8 cellular contexts compared by ENCODE assay signal in the genomic region with DNA sequence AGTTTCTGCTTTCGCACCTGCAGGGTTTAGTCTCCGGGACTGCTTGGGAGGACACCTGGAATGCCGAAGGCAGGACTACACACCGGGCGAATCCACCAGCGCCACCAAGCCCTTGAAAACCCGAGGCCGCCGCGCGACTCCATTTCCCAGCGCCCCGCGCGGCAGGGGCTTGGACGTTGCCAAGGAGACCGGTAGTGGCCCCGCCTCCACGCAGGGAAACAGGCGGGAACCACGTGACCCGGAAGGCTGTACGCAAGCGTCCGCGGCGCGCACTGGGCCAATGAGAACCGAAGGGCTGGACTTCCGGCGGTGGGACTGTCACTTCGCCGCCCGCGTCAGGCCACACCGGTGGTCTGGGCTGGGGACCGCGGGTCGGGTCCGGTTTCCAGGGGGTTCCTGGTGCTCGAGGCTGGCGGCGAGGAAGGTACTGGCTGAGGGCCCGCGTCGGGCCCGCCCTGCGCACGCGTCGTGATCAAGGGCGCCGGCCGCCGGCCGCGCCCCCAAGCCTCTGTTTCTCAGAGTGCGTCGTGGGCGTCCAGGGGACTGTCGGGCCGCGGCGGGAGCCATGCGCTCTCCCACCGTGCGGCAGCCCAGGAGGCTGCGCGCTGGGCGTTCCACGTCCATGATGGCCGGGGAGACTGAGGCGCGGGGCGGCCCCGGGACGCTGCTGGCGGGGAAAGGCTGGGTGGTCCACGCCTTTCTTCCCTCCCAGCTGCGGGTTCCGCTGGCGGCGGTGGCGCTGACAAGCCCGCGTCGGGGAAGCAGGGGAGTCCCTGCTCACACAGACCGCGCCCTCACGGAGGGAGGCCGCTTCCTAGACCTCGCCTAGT. TPM values are rescaled to one million over a fixed set of nuclear protein-coding genes. Genes with fewer than 3 reads are reported as not detected.
DNase-seq lines count a peak whose midpoint lies in the region; ATAC-seq and TF ChIP-seq lines count a peak whose summit lies in the region.

A gene (plus strand): TSS at position 321 of the 830 bp plus-strand sequence. CDS start 2,106 bp downstream, outside the sequence.

- H3K36me3 ChIP-seq in ovary (no peaks in the 10 kb centered on the region), tibial artery (peaks cover 5 to 29% (median 24%) of the 10 kb centered on the region in 3 donors)

- H3K27ac ChIP-seq in ovary (peak within 1 kb of the TSS in 1 of 2 donors; percentile 44), tibial artery (peak within 1 kb of the TSS; percentile 79 to 81)

- ATAC-seq in HG02623 (IDR thresholded peaks at IDR 0.05; ENCODE audit: unreplicated experiment) = peak; percentile 82

- no peaks in the 10 kb centered on the region for H3K27me3 ChIP-seq in ovary
- no peaks in the 10 kb centered on the region for H3K27me3 ChIP-seq in tibial artery

- no peaks in the 10 kb centered on the region for H3K27me3 Mint-ChIP-seq in activated naive CD8-positive, alpha-beta T cell
- peaks cover 7% of the 10 kb centered on the region for H3K27me3 Mint-ChIP-seq in glutamatergic neuron (ENCODE audit: unreplicated experiment)

- no peaks in the 10 kb centered on the region for H3K36me3 Mint-ChIP-seq in activated naive CD8-positive, alpha-beta T cell
- no peaks in the 10 kb centered on the region for H3K36me3 Mint-ChIP-seq in glutamatergic neuron (ENCODE audit: unreplicated experiment)

- H3K4me1 Mint-ChIP-seq in activated naive CD8-positive, alpha-beta T cell (ENCODE audit: low read depth) = peaks cover 21% of the 10 kb centered on the region
- H3K4me1 Mint-ChIP-seq in glutamatergic neuron (ENCODE audit: low read depth, unreplicated experiment) = peaks cover 5% of the 10 kb centered on the region

- TF ChIP-seq CTCF in GM10266 (IDR thresholded peaks at IDR 0.05; ENCODE audit: control insufficient read depth, insufficient read depth, low read depth, missing control alignments) (peak; percentile 17), glutamatergic neuron (IDR thresholded peaks at IDR 0.05; ENCODE audit: partially characterized antibody, unreplicated experiment) (no peak), ovary (IDR thresholded peaks at IDR 0.05) (no peak), tibial artery (IDR thresholded peaks at IDR 0.05) (no peak)

- intact Hi-C loops in ovary (cut with DNase I) = no loop called here
- intact Hi-C loops in tibial artery (cut with DNase I; ENCODE audit: low total_unique reads) = no loop called here

- no peaks in the 10 kb centered on the region for H3K9me3 ChIP-seq in ovary
- H3K9me3 ChIP-seq in tibial artery = no peaks in the 10 kb centered on the region

- peak within 1 kb of the TSS; percentile 90 for H3K4me3 Mint-ChIP-seq in activated naive CD8-positive, alpha-beta T cell
- H3K4me3 Mint-ChIP-seq in glutamatergic neuron (ENCODE audit: unreplicated experiment) = peak within 1 kb of the TSS; percentile 87

- H3K4me1 ChIP-seq in ovary (ENCODE audit: insufficient read depth) (peaks cover 6% of the 10 kb centered on the region), tibial artery (peaks cover 0 to 25% (median 16%) of the 10 kb centered on the region in 4 donors)

- no peaks in the 10 kb centered on the region for H3K9me3 Mint-ChIP-seq in activated naive CD8-positive, alpha-beta T cell (ENCODE audit: low read depth)
- no peaks in the 10 kb centered on the region for H3K9me3 Mint-ChIP-seq in glutamatergic neuron (ENCODE audit: unreplicated experiment)

- TF ChIP-seq POLR2A in ovary (IDR thresholded peaks at IDR 0.05) = peak; percentile 42

- DNase-seq in GM10266 (ENCODE audit: extremely low spot score) (peak; percentile 99), NCI-H1105 (lab: John Stamatoyannopoulos, UW) (peak; percentile 96), SKM-1 treated with dmso at 0.1 percent for 144 hours (lab: John Stamatoyannopoulos, UW; ENCODE audit: unreplicated experiment) (peak; percentile 63), glutamatergic neuron (peak; percentile 99), ovary (peak; percentile 97 to 98 (median 98)), tibial artery (peak; percentile 98)

- 0 to 1% (median 0%) methylated on average over 52 to 92 of the region's 92 CpGs for WGBS in ovary, 3 donors

- TF ChIP-seq EP300 in ovary (IDR thresholded peaks at IDR 0.05) = no peak

- H3K4me3 ChIP-seq in ovary (peak within 1 kb of the TSS; percentile 62), tibial artery (peak within 1 kb of the TSS; percentile 75 to 92)

- peak within 1 kb of the TSS; percentile 76 for H3K27ac Mint-ChIP-seq in activated naive CD8-positive, alpha-beta T cell
- peak within 1 kb of the TSS; percentile 57 for H3K27ac Mint-ChIP-seq in glutamatergic neuron (ENCODE audit: unreplicated experiment)

RNA-seq across cellular contexts. Expression of the gene that starts here (rescaled TPM):
- 15.8 TPM for total RNA-seq in glutamatergic neuron (ENCODE audit: unreplicated experiment)
- total RNA-seq in ovary = 10 to 100 TPM; 14.2 to 20.2 (median 18.6) TPM
- 1 to 10 TPM; 3.9 to 8.7 TPM for polyA plus RNA-seq in ovary
